ENCODE assay signal across 23 cellular contexts in the genomic region with DNA sequence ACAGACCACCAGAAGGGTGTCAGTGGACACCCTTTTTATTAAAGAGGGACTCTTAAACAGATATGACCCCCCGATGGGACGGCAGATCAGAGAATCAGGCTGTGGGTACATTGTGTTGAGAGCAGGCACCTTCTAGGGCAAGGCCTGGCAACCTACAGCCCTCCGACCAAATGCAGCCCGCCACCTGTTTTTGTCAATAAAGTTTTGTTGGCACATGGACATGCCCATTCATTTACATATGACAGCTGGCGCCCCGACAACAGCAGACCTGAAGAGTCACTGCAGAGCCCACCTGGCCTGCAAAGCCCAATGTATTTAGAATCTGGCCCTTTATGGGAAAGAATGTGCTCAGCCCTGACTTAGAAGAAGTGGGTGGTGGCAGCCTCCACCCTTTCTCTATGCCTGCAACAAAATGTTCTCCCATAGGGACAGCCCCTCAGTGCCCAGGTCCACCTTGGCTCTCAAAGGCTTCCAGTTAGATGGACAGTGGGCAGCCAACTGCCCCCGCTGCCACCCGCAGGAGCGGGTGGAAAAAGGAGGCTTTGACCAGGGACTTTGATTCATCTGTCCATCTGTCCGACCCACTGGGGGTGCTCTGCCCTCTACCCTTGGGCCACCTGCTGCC.
DNase-seq lines count a peak whose midpoint lies in the region; TF ChIP-seq lines count a peak whose summit lies in the region.
"Had no signal": no experiment of that assay in that cellular context is flagged by ENCODE, and none has a peak within 500 bp of the region (broad histone marks: within the 10 kb centered on the region; RNA-seq: fewer than 3 reads in every experiment).

No MANE protein-coding gene starts in this region.

- H3K36me3 Mint-ChIP-seq in chondrocyte (ENCODE audit: low read depth): peaks cover 2% of the 10 kb centered on the region
- H3K36me3 Mint-ChIP-seq: activated naive CD4-positive, alpha-beta T cell treated with anti-CD3 and anti-CD28 coated beads, Interleukin-2, amount 10 ng/mL, durations not matched to agents 7 days and 5 days had no signal

- DNase-seq in GM20000 (ENCODE audit: low spot score): peak; percentile 21
- peak; percentile 5 for DNase-seq in HuH-7.5 (ENCODE audit: low spot score)
- peak; percentile 64 for DNase-seq in chondrocyte (ENCODE audit: low spot score)
- peak; percentile 55 for DNase-seq in retina
- no peak for DNase-seq in T-helper 1 cell
- no peak for DNase-seq in NCI-H1048 (lab: John Stamatoyannopoulos, UW)
- DNase-seq in SW 1271 (lab: John Stamatoyannopoulos, UW): no peak
- DNase-seq: activated CD4-positive, alpha-beta T cell treated with anti-CD3 and anti-CD28 coated beads, Interleukin-2, amount 50 U/mL, for 1 hour; activated naive CD4-positive, alpha-beta T cell treated with anti-CD3 and anti-CD28 coated beads, Interleukin-2, amount 10 ng/mL, durations not matched to agents 7 days and 5 days; amniotic stem cell; CD4-positive, CD25-positive, alpha-beta regulatory T cell; cortex of kidney; esophagus squamous epithelium; hippocampal formation; immature natural killer cell; left lung; naive thymus-derived CD4-positive, alpha-beta T cell; NCI-H2081 treated with DMSO at 0.1 percent for 48 hours; NCI-H510A treated with DMSO at 0.1 percent for 48 hours; sigmoid colon; stomach had no signal

- no peak overlapping the region for H3K27ac Mint-ChIP-seq in chondrocyte (ENCODE audit: unreplicated experiment)
- H3K27ac Mint-ChIP-seq: activated naive CD4-positive, alpha-beta T cell treated with anti-CD3 and anti-CD28 coated beads, Interleukin-2, amount 10 ng/mL, durations not matched to agents 7 days and 5 days; activated T-helper 1 cell treated with anti-CD3 and anti-CD28 coated beads, Interleukin-12 subunit alpha, Interleukin-12 subunit beta, Interleukin-2, Interleukin-4 antibody, amounts not matched to agents 30 ng/mL and 10 ng/mL and 1 ng/mL, durations not matched to agents 14 hours and 24 hours and 36 hours had no signal

- peaks cover 8% of the 10 kb centered on the region for H3K9me3 Mint-ChIP-seq in chondrocyte (ENCODE audit: low read depth)

- no peaks in the 10 kb centered on the region for H3K27me3 Mint-ChIP-seq in chondrocyte (ENCODE audit: low read depth)
- H3K27me3 Mint-ChIP-seq: CD4-positive, CD25-positive, alpha-beta regulatory T cell; naive thymus-derived CD4-positive, alpha-beta T cell had no signal

- no peak overlapping the region for H3K4me3 Mint-ChIP-seq in chondrocyte (ENCODE audit: unreplicated experiment)
- H3K4me3 Mint-ChIP-seq: activated naive CD4-positive, alpha-beta T cell treated with anti-CD3 and anti-CD28 coated beads, Interleukin-2, amount 10 ng/mL, durations not matched to agents 7 days and 5 days; activated T-helper 1 cell treated with anti-CD3 and anti-CD28 coated beads, Interleukin-12 subunit alpha, Interleukin-12 subunit beta, Interleukin-2, Interleukin-4 antibody, amounts not matched to agents 30 ng/mL and 10 ng/mL and 1 ng/mL, durations not matched to agents 14 hours and 24 hours and 36 hours; CD4-positive, CD25-positive, alpha-beta regulatory T cell; immature natural killer cell; naive thymus-derived CD4-positive, alpha-beta T cell; WTC11 had no signal

- no peak for TF ChIP-seq CTCF in GM20000 (IDR thresholded peaks at IDR 0.05; ENCODE audit: extremely low read depth, missing control alignments)
- no peak for TF ChIP-seq CTCF in chondrocyte (IDR thresholded peaks at IDR 0.05)

- peaks cover 3% of the 10 kb centered on the region for H3K4me1 Mint-ChIP-seq in chondrocyte (ENCODE audit: low read depth)
- H3K4me1 Mint-ChIP-seq: activated naive CD4-positive, alpha-beta T cell treated with anti-CD3 and anti-CD28 coated beads, Interleukin-2, amount 10 ng/mL, durations not matched to agents 7 days and 5 days; immature natural killer cell had no signal

Comparison
In these comparisons a context has a peak if more than half of its experiments do, and no peak if none do; other contexts are left out.
1. DNase-seq: peak in GM20000 (single experiment), HuH-7.5 (single experiment), chondrocyte (single experiment) and retina (single experiment); none in T-helper 1 cell (0 of 5), NCI-H1048 (single experiment) and SW 1271 (0 of 2).